In the genomic region with DNA sequence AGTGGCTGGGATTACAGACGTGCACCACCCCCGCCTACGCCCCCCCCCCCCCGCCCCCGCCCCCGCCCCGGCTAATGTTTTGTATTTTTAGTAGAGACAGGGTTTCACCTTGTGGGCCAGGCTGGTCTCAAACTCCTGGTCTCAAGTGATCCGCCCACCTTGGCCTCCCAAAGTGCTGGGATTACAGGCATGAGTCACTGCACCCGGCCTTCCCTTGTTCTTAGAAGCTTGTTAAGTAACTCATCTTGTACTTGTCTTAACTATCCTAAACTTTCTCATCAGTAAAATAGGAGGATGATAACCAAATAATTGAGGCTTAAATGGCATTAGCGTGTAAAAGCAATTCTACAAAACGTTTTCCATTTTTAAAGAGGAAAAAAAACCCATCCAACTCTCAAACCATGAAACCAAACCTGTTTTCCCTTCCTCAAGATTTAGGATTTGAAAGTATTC, we compare ENCODE assay signal across 1 cellular context.
TF ChIP-seq lines count a peak whose summit lies in the region.

No MANE protein-coding gene starts in this region.

TF ChIP-seq in K562, 482 proteins besides CTCF, POLR2A, EP300 and RAD21 (continued from another document):
- TF ChIP-seq, protein P1, sequence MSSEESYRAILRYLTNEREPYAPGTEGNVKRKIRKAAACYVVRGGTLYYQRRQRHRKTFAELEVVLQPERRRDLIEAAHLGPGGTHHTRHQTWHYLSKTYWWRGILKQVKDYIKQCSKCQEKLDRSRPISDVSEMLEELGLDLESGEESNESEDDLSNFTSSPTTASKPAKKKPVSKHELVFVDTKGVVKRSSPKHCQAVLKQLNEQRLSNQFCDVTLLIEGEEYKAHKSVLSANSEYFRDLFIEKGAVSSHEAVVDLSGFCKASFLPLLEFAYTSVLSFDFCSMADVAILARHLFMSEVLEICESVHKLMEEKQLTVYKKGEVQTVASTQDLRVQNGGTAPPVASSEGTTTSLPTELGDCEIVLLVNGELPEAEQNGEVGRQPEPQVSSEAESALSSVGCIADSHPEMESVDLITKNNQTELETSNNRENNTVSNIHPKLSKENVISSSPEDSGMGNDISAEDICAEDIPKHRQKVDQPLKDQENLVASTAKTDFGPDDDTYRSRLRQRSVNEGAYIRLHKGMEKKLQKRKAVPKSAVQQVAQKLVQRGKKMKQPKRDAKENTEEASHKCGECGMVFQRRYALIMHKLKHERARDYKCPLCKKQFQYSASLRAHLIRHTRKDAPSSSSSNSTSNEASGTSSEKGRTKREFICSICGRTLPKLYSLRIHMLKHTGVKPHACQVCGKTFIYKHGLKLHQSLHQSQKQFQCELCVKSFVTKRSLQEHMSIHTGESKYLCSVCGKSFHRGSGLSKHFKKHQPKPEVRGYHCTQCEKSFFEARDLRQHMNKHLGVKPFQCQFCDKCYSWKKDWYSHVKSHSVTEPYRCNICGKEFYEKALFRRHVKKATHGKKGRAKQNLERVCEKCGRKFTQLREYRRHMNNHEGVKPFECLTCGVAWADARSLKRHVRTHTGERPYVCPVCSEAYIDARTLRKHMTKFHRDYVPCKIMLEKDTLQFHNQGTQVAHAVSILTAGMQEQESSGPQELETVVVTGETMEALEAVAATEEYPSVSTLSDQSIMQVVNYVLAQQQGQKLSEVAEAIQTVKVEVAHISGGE (CRISPR knock-in tag; IDR thresholded peaks at IDR 0.05), result no peak
- peak; percentile 43; the same call in 1 of the 2 replicates for TF ChIP-seq SMARCC2 (IDR thresholded peaks at IDR 0.05; ENCODE audit: low read depth)
- no peak for TF ChIP-seq CEBPB (tag; IDR thresholded peaks at IDR 0.05)
- TF ChIP-seq EGR1 (conservative IDR thresholded peaks at IDR 0.05), result peak; percentile 87
- no peak for TF ChIP-seq KLF10 (CRISPR knock-in tag; IDR thresholded peaks at IDR 0.05)
- no peak for TF ChIP-seq ZNF316 (IDR thresholded peaks at IDR 0.05)
- TF ChIP-seq, protein P2, sequence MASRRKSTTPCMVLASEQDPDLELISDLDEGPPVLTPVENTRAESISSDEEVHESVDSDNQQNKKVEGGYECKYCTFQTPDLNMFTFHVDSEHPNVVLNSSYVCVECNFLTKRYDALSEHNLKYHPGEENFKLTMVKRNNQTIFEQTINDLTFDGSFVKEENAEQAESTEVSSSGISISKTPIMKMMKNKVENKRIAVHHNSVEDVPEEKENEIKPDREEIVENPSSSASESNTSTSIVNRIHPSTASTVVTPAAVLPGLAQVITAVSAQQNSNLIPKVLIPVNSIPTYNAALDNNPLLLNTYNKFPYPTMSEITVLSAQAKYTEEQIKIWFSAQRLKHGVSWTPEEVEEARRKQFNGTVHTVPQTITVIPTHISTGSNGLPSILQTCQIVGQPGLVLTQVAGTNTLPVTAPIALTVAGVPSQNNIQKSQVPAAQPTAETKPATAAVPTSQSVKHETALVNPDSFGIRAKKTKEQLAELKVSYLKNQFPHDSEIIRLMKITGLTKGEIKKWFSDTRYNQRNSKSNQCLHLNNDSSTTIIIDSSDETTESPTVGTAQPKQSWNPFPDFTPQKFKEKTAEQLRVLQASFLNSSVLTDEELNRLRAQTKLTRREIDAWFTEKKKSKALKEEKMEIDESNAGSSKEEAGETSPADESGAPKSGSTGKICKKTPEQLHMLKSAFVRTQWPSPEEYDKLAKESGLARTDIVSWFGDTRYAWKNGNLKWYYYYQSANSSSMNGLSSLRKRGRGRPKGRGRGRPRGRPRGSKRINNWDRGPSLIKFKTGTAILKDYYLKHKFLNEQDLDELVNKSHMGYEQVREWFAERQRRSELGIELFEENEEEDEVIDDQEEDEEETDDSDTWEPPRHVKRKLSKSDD (conservative IDR thresholded peaks at IDR 0.05; ENCODE audit: low read length), result no peak
- TF ChIP-seq PYGO2 (tag; IDR thresholded peaks at IDR 0.05), result no peak
- TF ChIP-seq MAZ (CRISPR knock-in tag; conservative IDR thresholded peaks at IDR 0.05 in 1 of 2, IDR thresholded peaks at IDR 0.05 in 1 of 2), result 0 out of 4 replicates have a peak, but pooled peaks of 1 of the 2 experiments have one; percentile 31
- TF ChIP-seq RCOR1 (IDR thresholded peaks at IDR 0.05; ENCODE audit: borderline replicate concordance in 1 of 2, low read depth in 2 of 2, low read length in 2 of 2), result peak in 1 of 2 experiments; percentile 28; a peak in 1 of 4 replicates
- TF ChIP-seq, protein P3, sequence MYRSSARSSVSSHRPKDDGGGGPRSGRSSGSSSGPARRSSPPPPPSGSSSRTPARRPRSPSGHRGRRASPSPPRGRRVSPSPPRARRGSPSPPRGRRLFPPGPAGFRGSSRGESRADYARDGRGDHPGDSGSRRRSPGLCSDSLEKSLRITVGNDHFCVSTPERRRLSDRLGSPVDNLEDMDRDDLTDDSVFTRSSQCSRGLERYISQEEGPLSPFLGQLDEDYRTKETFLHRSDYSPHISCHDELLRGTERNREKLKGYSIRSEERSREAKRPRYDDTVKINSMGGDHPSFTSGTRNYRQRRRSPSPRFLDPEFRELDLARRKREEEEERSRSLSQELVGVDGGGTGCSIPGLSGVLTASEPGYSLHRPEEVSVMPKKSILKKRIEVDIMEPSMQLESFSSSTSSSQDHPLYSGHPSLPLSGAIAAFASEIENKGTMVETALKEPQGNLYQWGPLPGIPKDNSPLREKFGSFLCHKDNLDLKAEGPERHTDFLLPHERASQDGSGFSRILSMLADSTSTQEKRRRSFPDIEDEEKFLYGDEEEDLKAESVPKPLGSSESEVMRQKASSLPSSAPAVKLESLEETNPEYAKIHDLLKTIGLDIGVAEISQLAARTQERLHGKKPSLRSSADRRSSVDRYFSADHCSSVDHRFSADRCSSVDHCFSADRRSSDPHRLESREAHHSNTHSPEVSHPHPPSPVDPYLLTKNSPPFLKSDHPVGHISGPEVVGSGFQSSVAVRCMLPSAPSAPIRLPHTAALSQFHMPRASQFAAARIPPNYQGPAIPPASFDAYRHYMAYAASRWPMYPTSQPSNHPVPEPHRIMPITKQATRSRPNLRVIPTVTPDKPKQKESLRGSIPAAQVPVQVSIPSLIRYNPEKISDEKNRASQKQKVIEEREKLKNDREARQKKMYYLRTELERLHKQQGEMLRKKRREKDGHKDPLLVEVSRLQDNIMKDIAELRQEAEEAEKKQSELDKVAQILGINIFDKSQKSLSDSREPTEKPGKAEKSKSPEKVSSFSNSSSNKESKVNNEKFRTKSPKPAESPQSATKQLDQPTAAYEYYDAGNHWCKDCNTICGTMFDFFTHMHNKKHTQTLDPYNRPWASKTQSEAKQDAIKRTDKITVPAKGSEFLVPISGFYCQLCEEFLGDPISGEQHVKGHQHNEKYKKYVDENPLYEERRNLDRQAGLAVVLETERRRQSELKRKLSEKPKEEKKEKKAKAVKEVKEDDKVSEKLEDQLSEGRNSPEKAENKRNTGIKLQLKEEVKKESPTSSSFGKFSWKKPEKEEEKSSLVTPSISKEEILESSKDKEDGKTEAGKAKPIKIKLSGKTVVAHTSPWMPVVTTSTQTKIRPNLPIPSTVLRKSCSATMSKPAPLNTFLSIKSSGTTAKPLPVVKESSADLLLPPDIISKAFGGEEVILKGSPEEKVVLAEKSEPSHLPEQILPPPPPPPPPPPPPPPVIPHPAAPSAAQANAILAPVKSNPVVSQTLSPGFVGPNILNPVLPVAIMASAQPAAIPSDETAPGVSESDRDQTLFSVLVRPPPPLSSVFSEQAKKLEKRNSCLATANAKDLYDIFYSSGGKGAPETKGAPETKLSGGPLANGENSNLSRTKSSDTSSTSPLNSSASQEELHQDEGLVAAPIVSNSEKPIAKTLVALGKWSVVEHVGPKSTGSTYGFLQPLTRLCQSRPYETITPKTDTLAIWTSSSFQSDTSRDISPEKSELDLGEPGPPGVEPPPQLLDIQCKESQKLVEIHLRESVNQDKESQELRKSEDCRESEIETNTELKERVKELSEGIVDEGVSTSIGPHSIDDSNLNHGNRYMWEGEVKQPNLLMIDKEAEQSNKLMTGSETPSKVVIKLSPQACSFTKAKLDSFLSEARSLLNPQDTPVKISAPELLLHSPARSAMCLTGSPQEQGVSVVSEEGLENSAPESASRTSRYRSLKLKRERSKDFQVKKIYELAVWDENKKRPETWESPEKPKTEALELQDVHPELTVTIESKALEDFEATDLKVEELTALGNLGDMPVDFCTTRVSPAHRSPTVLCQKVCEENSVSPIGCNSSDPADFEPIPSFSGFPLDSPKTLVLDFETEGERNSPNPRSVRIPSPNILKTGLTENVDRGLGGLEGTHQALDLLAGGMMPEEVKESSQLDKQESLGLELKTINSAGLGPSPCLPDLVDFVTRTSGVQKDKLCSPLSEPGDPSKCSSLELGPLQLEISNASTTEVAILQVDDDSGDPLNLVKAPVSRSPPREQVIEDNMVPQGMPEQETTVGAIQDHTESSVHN (IDR thresholded peaks at IDR 0.05; ENCODE audit: borderline replicate concordance in 1 of 2, low read depth in 1 of 2), result no peak
